In genomic region chr3:126952983-126953660, GRCh38 we compare ENCODE assay signal across 19 cellular contexts. TPM values are rescaled to one million over a fixed set of nuclear protein-coding genes. Genes with fewer than 3 reads are reported as not detected.
A peak's percentile ranks its signal among the peaks of the same experiment; 100 is the strongest.
DNase-seq lines count a peak whose midpoint lies in the region; ATAC-seq, FAIRE-seq and TF ChIP-seq lines count a peak whose summit lies in the region.
"Had no signal": no experiment of that assay in that cellular context is flagged by ENCODE, and none has a peak within 500 bp of the region (broad histone marks: within the 10 kb centered on the region; RNA-seq: fewer than 3 reads in every experiment).

No MANE protein-coding gene starts in this region.

- H3K27ac ChIP-seq in kidney (ENCODE audit: low read depth in 2 of 2, low read length in 2 of 2) (no peak overlapping the region), small intestine (ENCODE audit: low read depth in 1 of 2, low read length in 1 of 2) (no peak overlapping the region)
- H3K27ac ChIP-seq: 22Rv1 had no signal

- H3K4me3 ChIP-seq in kidney (ENCODE audit: low read length in 2 of 2) (no peak overlapping the region), small intestine (ENCODE audit: low read depth in 1 of 2, low read length in 2 of 2) (no peak overlapping the region)
- H3K4me3 ChIP-seq: K562 had no signal

- intact Hi-C loops in kidney (cut with DNase I) = no loop called here

- no peaks in the 10 kb centered on the region for H3K27me3 Mint-ChIP-seq in stimulated activated naive B cell treated with anti-CD40 and anti-IgM and Interleukin-4, amounts not matched to agents 10 μg/mL and 1 μg/mL and 100 μg/mL, for 72 hours
- no peaks in the 10 kb centered on the region for H3K27me3 Mint-ChIP-seq in activated CD8-positive, alpha-beta memory T cell treated with anti-CD3 and anti-CD28 coated beads, Interleukin-2, amount 10 ng/mL, durations not matched to agents 7 days and 5 days

- no peak for FAIRE-seq in kidney (lab: Jason Lieb, UNC)
- FAIRE-seq in small intestine (lab: Jason Lieb, UNC) = no peak
- FAIRE-seq: K562 had no signal

- H3K9me3 ChIP-seq in kidney (ENCODE audit: control insufficient read depth in 1 of 2, low read length in 2 of 2) (no peaks in the 10 kb centered on the region), small intestine (ENCODE audit: control insufficient read depth, low read depth) (no peaks in the 10 kb centered on the region)
- H3K9me3 ChIP-seq: BE2C had no signal

- no peaks in the 10 kb centered on the region for H3K4me1 ChIP-seq in kidney (ENCODE audit: control insufficient read depth in 1 of 2, insufficient read depth in 1 of 2, low read depth in 1 of 2, low read length in 2 of 2)
- no peaks in the 10 kb centered on the region for H3K4me1 ChIP-seq in small intestine (ENCODE audit: control insufficient read depth in 2 of 2, insufficient read depth in 1 of 2, low read depth in 1 of 2, low read length in 1 of 2)
- H3K4me1 ChIP-seq: BE2C had no signal

- peak; percentile 53 for DNase-seq in DMS153 (lab: John Stamatoyannopoulos, UW)
- DNase-seq in DMS153 treated with DMSO at 0.1 percent for 48 hours (lab: John Stamatoyannopoulos, UW; ENCODE audit: unreplicated experiment) = no peak
- peak; percentile 51 for DNase-seq in NCI-H345 (lab: John Stamatoyannopoulos, UW)
- peak; percentile 41 for DNase-seq in kidney
- DNase-seq in stimulated activated naive B cell treated with anti-CD40 and anti-IgM and Interleukin-4, amounts not matched to agents 10 μg/mL and 1 μg/mL and 100 μg/mL, for 72 hours = no peak
- DNase-seq in small intestine = no peak
- DNase-seq in activated CD8-positive, alpha-beta memory T cell treated with anti-CD3 and anti-CD28 coated beads, Interleukin-2, amount 10 ng/mL, durations not matched to agents 7 days and 5 days = no peak
- no peak for DNase-seq in NOMO-1 treated with dmso at 0.1 percent for 144 hours (lab: John Stamatoyannopoulos, UW; ENCODE audit: unreplicated experiment)
- DNase-seq: BE2C; CD8-positive, alpha-beta T cell; DMS79 treated with DMSO at 0.1 percent for 48 hours; GOT3; MV-4-11; NCI-H1417; NCI-H524 had no signal

- no peaks in the 10 kb centered on the region for H3K27me3 ChIP-seq in small intestine (ENCODE audit: control insufficient read depth in 2 of 2, insufficient read depth in 2 of 2, low read length in 2 of 2)
- H3K27me3 ChIP-seq: BE2C had no signal

- CTCF ChIA-PET in activated CD8-positive, alpha-beta memory T cell treated with anti-CD3 and anti-CD28 coated beads, Interleukin-2, amount 10 ng/mL, durations not matched to agents 7 days and 5 days (lab: Charles Lee) = no interaction called here

- peaks cover 10 to 19% of the 10 kb centered on the region in 2 donors for H3K36me3 Mint-ChIP-seq in stimulated activated naive B cell treated with anti-CD40 and anti-IgM and Interleukin-4, amounts not matched to agents 10 μg/mL and 1 μg/mL and 100 μg/mL, for 72 hours
- H3K36me3 Mint-ChIP-seq in activated CD8-positive, alpha-beta memory T cell treated with anti-CD3 and anti-CD28 coated beads, Interleukin-2, amount 10 ng/mL, durations not matched to agents 7 days and 5 days = no peaks in the 10 kb centered on the region

- whole genome bisulfite sequencing in small intestine, 3 donors = 91 to 95% (median 92%) methylated on average over 12 of the region's 12 CpGs

- H3K27ac Mint-ChIP-seq in stimulated activated naive B cell treated with anti-CD40 and anti-IgM and Interleukin-4, amounts not matched to agents 10 μg/mL and 1 μg/mL and 100 μg/mL, for 72 hours = peak overlapping the region; percentile 4
- no peak overlapping the region for H3K27ac Mint-ChIP-seq in activated CD8-positive, alpha-beta memory T cell treated with anti-CD3 and anti-CD28 coated beads, Interleukin-2, amount 10 ng/mL, durations not matched to agents 7 days and 5 days
- H3K27ac Mint-ChIP-seq: CD8-positive, alpha-beta T cell had no signal

- no peak overlapping the region for H3K9ac ChIP-seq in kidney (ENCODE audit: low read length in 2 of 2)

- H3K9me3 Mint-ChIP-seq in stimulated activated naive B cell treated with anti-CD40 and anti-IgM and Interleukin-4, amounts not matched to agents 10 μg/mL and 1 μg/mL and 100 μg/mL, for 72 hours = no peaks in the 10 kb centered on the region
- no peaks in the 10 kb centered on the region for H3K9me3 Mint-ChIP-seq in activated CD8-positive, alpha-beta memory T cell treated with anti-CD3 and anti-CD28 coated beads, Interleukin-2, amount 10 ng/mL, durations not matched to agents 7 days and 5 days (ENCODE audit: low read depth)
- H3K9me3 Mint-ChIP-seq: CD8-positive, alpha-beta T cell had no signal

- TF ChIP-seq CTCF in kidney (IDR thresholded peaks at IDR 0.05; ENCODE audit: borderline replicate concordance, extremely low read depth, insufficient read depth) = no peak

- peaks cover 20 to 35% of the 10 kb centered on the region in 2 donors for H3K4me1 Mint-ChIP-seq in stimulated activated naive B cell treated with anti-CD40 and anti-IgM and Interleukin-4, amounts not matched to agents 10 μg/mL and 1 μg/mL and 100 μg/mL, for 72 hours
- no peaks in the 10 kb centered on the region for H3K4me1 Mint-ChIP-seq in activated CD8-positive, alpha-beta memory T cell treated with anti-CD3 and anti-CD28 coated beads, Interleukin-2, amount 10 ng/mL, durations not matched to agents 7 days and 5 days

- no peak for ATAC-seq in stimulated activated naive B cell treated with anti-CD40 and anti-IgM and Interleukin-4, amounts not matched to agents 10 μg/mL and 1 μg/mL and 100 μg/mL, for 72 hours (replicated peaks)
- no peak for ATAC-seq in activated CD8-positive, alpha-beta memory T cell treated with anti-CD3 and anti-CD28 coated beads, Interleukin-2, amount 10 ng/mL, durations not matched to agents 7 days and 5 days
- ATAC-seq: CD8-positive, alpha-beta T cell; K562; Panc1; Right ventricle myocardium inferior had no signal

- no peak overlapping the region for H3K4me3 Mint-ChIP-seq in stimulated activated naive B cell treated with anti-CD40 and anti-IgM and Interleukin-4, amounts not matched to agents 10 μg/mL and 1 μg/mL and 100 μg/mL, for 72 hours
- no peak overlapping the region for H3K4me3 Mint-ChIP-seq in activated CD8-positive, alpha-beta memory T cell treated with anti-CD3 and anti-CD28 coated beads, Interleukin-2, amount 10 ng/mL, durations not matched to agents 7 days and 5 days
- H3K4me3 Mint-ChIP-seq: CD8-positive, alpha-beta T cell had no signal

- H3K36me3 ChIP-seq in kidney (ENCODE audit: control insufficient read depth in 1 of 2, insufficient read depth in 2 of 2, low read length in 2 of 2) (peaks cover 4% of the 10 kb centered on the region in 2 donors), small intestine (ENCODE audit: control insufficient read depth in 2 of 2, insufficient read depth in 2 of 2, low read length in 2 of 2) (no peaks in the 10 kb centered on the region)
- H3K36me3 ChIP-seq: BE2C had no signal

RNA-seq across cellular contexts. Expression of gene PLXNA1, which starts 29.8 kb away (rescaled TPM):
- 29.0 TPM for total RNA-seq in kidney
- polyA plus RNA-seq in kidney (ENCODE audit: insufficient read depth, low read depth, low replicate concordance) (5.3 TPM), small intestine (1 to 10 TPM; 1.4 to 8.0 (median 4.7) TPM)
- 10 to 100 TPM in 1 of 2 experiments, 1 to 10 TPM in 1; 4.6 to 15.0 TPM for total RNA-seq in activated CD8-positive, alpha-beta memory T cell treated with anti-CD3 and anti-CD28 coated beads, Interleukin-2, amount 10 ng/mL, durations not matched to agents 7 days and 5 days

Comparison
In these comparisons a context has a peak if more than half of its experiments do, and no peak if none do; other contexts are left out.
1. DNase-seq: peak in DMS153 (single experiment), NCI-H345 (single experiment) and kidney (single experiment); none in DMS153 treated with DMSO at 0.1 percent for 48 hours (single experiment), stimulated activated naive B cell treated with anti-CD40 and anti-IgM and Interleukin-4, amounts not matched to agents 10 μg/mL and 1 μg/mL and 100 μg/mL, for 72 hours (single experiment), small intestine (single experiment), activated CD8-positive, alpha-beta memory T cell treated with anti-CD3 and anti-CD28 coated beads, Interleukin-2, amount 10 ng/mL, durations not matched to agents 7 days and 5 days (single experiment) and NOMO-1 treated with dmso at 0.1 percent for 144 hours (single experiment).